In the genomic region with DNA sequence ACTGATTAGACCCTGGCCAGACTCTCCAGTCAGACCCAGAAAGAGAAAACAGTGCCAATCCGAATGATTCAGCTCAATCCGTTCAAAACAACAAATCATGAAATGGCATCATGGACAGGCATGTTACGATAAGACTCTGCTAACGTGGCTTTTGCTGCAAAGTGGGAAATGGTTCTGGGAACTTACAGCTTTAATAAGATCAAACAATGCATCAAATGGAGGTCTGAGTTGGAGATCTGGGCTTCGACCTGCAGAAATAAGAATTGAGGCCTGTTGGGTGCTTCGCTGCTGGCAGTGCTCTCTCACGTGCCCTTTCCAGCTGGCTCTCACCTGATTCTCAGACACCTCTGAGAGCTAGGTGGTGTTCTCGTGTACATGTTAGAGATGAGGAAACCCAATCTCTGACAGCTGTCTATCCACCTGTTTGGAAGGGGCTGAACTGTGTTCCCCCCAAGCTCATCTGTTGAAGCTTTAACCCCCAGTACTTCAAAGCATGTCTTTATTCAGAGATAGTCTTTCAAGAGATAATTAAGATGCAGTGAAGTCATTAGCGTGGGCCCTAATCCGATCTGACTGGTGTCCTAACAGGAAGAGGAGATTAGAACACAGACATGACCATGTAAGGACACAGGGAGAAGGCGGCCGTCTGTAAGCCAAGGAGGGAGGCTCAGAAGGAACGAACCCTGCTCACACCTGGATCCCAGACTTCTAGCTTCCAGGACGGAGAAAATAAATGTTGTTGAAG, we compare ENCODE assay signal across 13 cellular contexts. TPM values are rescaled to one million over a fixed set of nuclear protein-coding genes. Genes with fewer than 3 reads are reported as not detected.
DNase-seq lines count a peak whose midpoint lies in the region; TF ChIP-seq lines count a peak whose summit lies in the region.
"Had no signal": no experiment of that assay in that cellular context is flagged by ENCODE, and none has a peak within 500 bp of the region (broad histone marks: within the 10 kb centered on the region; RNA-seq: fewer than 3 reads in every experiment).

No MANE protein-coding gene starts in this region.

- peak overlapping the region; percentile 60 for H3T11ph ChIP-seq in H9 (ENCODE audit: low read length)

- H2BK20ac ChIP-seq in H9 (ENCODE audit: low read depth, low read length, poor library complexity, severe bottlenecking): no peak overlapping the region

- no peaks in the 10 kb centered on the region for H4K20me1 ChIP-seq in H9 (ENCODE audit: control insufficient read depth, insufficient read depth, insufficient read length)
- no peaks in the 10 kb centered on the region for H4K20me1 ChIP-seq in fibroblast of lung (ENCODE audit: control insufficient read depth, extremely low read depth, insufficient read depth, low read length)

- H3K27ac Mint-ChIP-seq in H9: no peak overlapping the region
- no peak overlapping the region for H3K27ac Mint-ChIP-seq in activated CD4-positive, alpha-beta memory T cell treated with anti-CD3 and anti-CD28 coated beads, Interleukin-2, amount 10 ng/mL, durations not matched to agents 7 days and 5 days
- H3K27ac Mint-ChIP-seq: activated naive CD4-positive, alpha-beta T cell treated with anti-CD3 and anti-CD28 coated beads, Interleukin-2, amount 50 U/mL, for 72 hours had no signal

- H3K79me1 ChIP-seq in H9 (ENCODE audit: insufficient read depth, low read depth, low read length, poor library complexity, severe bottlenecking): no peaks in the 10 kb centered on the region

- no peak overlapping the region for H3K56ac ChIP-seq in H9 (ENCODE audit: insufficient read length, low read depth, low read length)

- peaks cover 74% of the 10 kb centered on the region for H3K27me3 Mint-ChIP-seq in H9 (ENCODE audit: low read depth)
- peaks cover 9% of the 10 kb centered on the region for H3K27me3 Mint-ChIP-seq in activated CD4-positive, alpha-beta memory T cell treated with anti-CD3 and anti-CD28 coated beads, Interleukin-2, amount 10 ng/mL, durations not matched to agents 7 days and 5 days

- H3K4me3 Mint-ChIP-seq in H9: no peak overlapping the region
- no peak overlapping the region for H3K4me3 Mint-ChIP-seq in activated CD4-positive, alpha-beta memory T cell treated with anti-CD3 and anti-CD28 coated beads, Interleukin-2, amount 10 ng/mL, durations not matched to agents 7 days and 5 days

- H2AK5ac ChIP-seq in H9 (ENCODE audit: insufficient read length, low read length): peak overlapping the region; percentile 50

- H3K36me3 Mint-ChIP-seq in H9 (ENCODE audit: insufficient read depth in 1 of 3, low read depth in 3 of 3): no peaks in the 10 kb centered on the region
- no peaks in the 10 kb centered on the region for H3K36me3 Mint-ChIP-seq in activated CD4-positive, alpha-beta memory T cell treated with anti-CD3 and anti-CD28 coated beads, Interleukin-2, amount 10 ng/mL, durations not matched to agents 7 days and 5 days (ENCODE audit: low read depth)

- no peak overlapping the region for H4K5ac ChIP-seq in H9 (ENCODE audit: insufficient read length, low read depth, low read length)

- no peaks in the 10 kb centered on the region for H3K27me3 ChIP-seq in H9 (ENCODE audit: insufficient read depth, low read length)
- no peaks in the 10 kb centered on the region for H3K27me3 ChIP-seq in fibroblast of lung (ENCODE audit: control insufficient read depth, insufficient read depth, low read length)
- no peaks in the 10 kb centered on the region for H3K27me3 ChIP-seq in rectal smooth muscle tissue (ENCODE audit: control insufficient read depth, insufficient read depth, low read length)

- H3K4ac ChIP-seq in H9 (ENCODE audit: low read depth, low read length): no peak overlapping the region; the same call in 1 of the 2 replicates

- no CpG with 5 or more reads among the region's 14 CpGs for WGBS in H9 (ENCODE audit: extremely low coverage, insufficient read length, low lambda C conversion rate)

- CTCF ChIA-PET in activated CD4-positive, alpha-beta memory T cell treated with anti-CD3 and anti-CD28 coated beads, Interleukin-2, amount 10 ng/mL, durations not matched to agents 7 days and 5 days (lab: Charles Lee): no interaction called here

- H3K4me2 ChIP-seq in H9 (ENCODE audit: insufficient read depth, insufficient read length, low read length) (no peak overlapping the region), fibroblast of lung (ENCODE audit: extremely low read depth, insufficient read depth, low read length) (no peak overlapping the region)

- H3K14ac ChIP-seq in H9 (ENCODE audit: insufficient read depth, low read length): no peak overlapping the region

- H3K9me3 ChIP-seq in H9 (ENCODE audit: control insufficient read depth, low read depth, low read length): no peaks in the 10 kb centered on the region
- H3K9me3 ChIP-seq in fibroblast of lung (ENCODE audit: control insufficient read depth, insufficient read depth, low read depth, low read length): no peaks in the 10 kb centered on the region

- no peak overlapping the region for H2BK12ac ChIP-seq in H9 (ENCODE audit: insufficient read length, low read depth, low read length)

- no peak overlapping the region for H3K9ac ChIP-seq in H9 (ENCODE audit: extremely low read depth, insufficient read length, low read length)
- H3K9ac ChIP-seq in fibroblast of lung (ENCODE audit: insufficient read depth, low read length): no peak overlapping the region
- no peak overlapping the region for H3K9ac ChIP-seq in rectal smooth muscle tissue (ENCODE audit: low read length)

- DNase-seq in H9 (no peak), RPMI7951 (ENCODE audit: low read depth) (peak; percentile 27), fibroblast of lung (ENCODE audit: low read depth in 2 of 2) (peak; percentile 66 to 77), NCI-H1694 (lab: John Stamatoyannopoulos, UW) (no peak), SKM-1 treated with dmso at 0.1 percent for 144 hours (lab: John Stamatoyannopoulos, UW; ENCODE audit: unreplicated experiment) (no peak)
- no peak for DNase-seq in activated CD4-positive, alpha-beta memory T cell treated with anti-CD3 and anti-CD28 coated beads, Interleukin-2, amount 10 ng/mL, durations not matched to agents 7 days and 5 days
- DNase-seq: activated CD8-positive, alpha-beta memory T cell treated with anti-CD3 and anti-CD28 coated beads, Interleukin-2, amount 50 U/mL, for 4 hours; kidney; NCI-H526; SHP77 treated with DMSO at 0.1 percent for 48 hours; substantia nigra had no signal

- no peak overlapping the region for H3K18ac ChIP-seq in H9 (ENCODE audit: insufficient read length, low read depth, low read length)

- H3K27ac ChIP-seq in H9 (ENCODE audit: insufficient read length, low read depth, low read length) (no peak overlapping the region), fibroblast of lung (ENCODE audit: insufficient read depth, low read length) (no peak overlapping the region), rectal smooth muscle tissue (ENCODE audit: low read depth, low read length) (peak overlapping the region; percentile 68)

- H4K8ac ChIP-seq in H9 (replicated peaks; ENCODE audit: insufficient read length, low read depth, low read length): no peak overlapping the region

- H3K4me1 ChIP-seq in H9 (ENCODE audit: insufficient read depth, low read length): no peaks in the 10 kb centered on the region
- peaks cover 15% of the 10 kb centered on the region for H3K4me1 ChIP-seq in fibroblast of lung (ENCODE audit: control insufficient read depth, extremely low read depth, insufficient read depth, low read length)
- peaks cover 30% of the 10 kb centered on the region for H3K4me1 ChIP-seq in rectal smooth muscle tissue (ENCODE audit: control insufficient read depth, insufficient read depth, low read length)

- no peaks in the 10 kb centered on the region for H3K23me2 ChIP-seq in H9 (ENCODE audit: insufficient read length, low read depth, low read length, poor library complexity, severe bottlenecking)

- no peaks in the 10 kb centered on the region for H3K36me3 ChIP-seq in fibroblast of lung (ENCODE audit: control insufficient read depth, insufficient read depth, low read length)
- no peaks in the 10 kb centered on the region for H3K36me3 ChIP-seq in rectal smooth muscle tissue (ENCODE audit: control insufficient read depth, insufficient read depth, low read length)

- no peak overlapping the region for H4K91ac ChIP-seq in H9 (ENCODE audit: insufficient read length, low read depth, low read length)

- H3K23ac ChIP-seq in H9 (ENCODE audit: insufficient read length, low read depth, low read length): no peak overlapping the region

- H3K4me3 ChIP-seq in fibroblast of lung (replicated peaks in 1 of 4; ENCODE audit: control extremely low read depth in 1 of 4, insufficient read depth in 1 of 4, low read depth in 3 of 4, low read length in 4 of 4) (no peak overlapping the region), rectal smooth muscle tissue (ENCODE audit: low read length) (no peak overlapping the region)

- H2BK15ac ChIP-seq in H9 (ENCODE audit: low read depth, low read length): no peak overlapping the region

- H2BK5ac ChIP-seq in H9 (ENCODE audit: insufficient read length, low read length): no peak overlapping the region

- H3K4me1 Mint-ChIP-seq in H9: peaks cover 15 to 19% of the 10 kb centered on the region in 2 experiments
- H3K4me1 Mint-ChIP-seq in activated CD4-positive, alpha-beta memory T cell treated with anti-CD3 and anti-CD28 coated beads, Interleukin-2, amount 10 ng/mL, durations not matched to agents 7 days and 5 days: peaks cover 5% of the 10 kb centered on the region

- TF ChIP-seq CTCF in H9 (conservative IDR thresholded peaks at IDR 0.05): no peak
- no peak for TF ChIP-seq CTCF in fibroblast of lung (conservative IDR thresholded peaks at IDR 0.05 in 1 of 2, IDR thresholded peaks at IDR 0.05 in 1 of 2; ENCODE audit: low read depth in 1 of 2, low read length in 2 of 2)

- POLR2A ChIA-PET in activated CD4-positive, alpha-beta memory T cell treated with anti-CD3 and anti-CD28 coated beads, Interleukin-2, amount 10 ng/mL, durations not matched to agents 7 days and 5 days (lab: Charles Lee): interaction anchor here (1.4 kb wide), 1 partner anchor 9 kb away, joined by 3 read pairs; no protein-coding TSS in a partner anchor

- H3K79me2 ChIP-seq in H9 (ENCODE audit: insufficient read depth, low read length) (no peaks in the 10 kb centered on the region), fibroblast of lung (ENCODE audit: control insufficient read depth, insufficient read depth, low read length) (no peaks in the 10 kb centered on the region)

- H3K9me3 Mint-ChIP-seq in H9: peaks cover 0 to 1% of the 10 kb centered on the region in 2 experiments; a peak in 3 of 5 replicates
- H3K9me3 Mint-ChIP-seq in activated CD4-positive, alpha-beta memory T cell treated with anti-CD3 and anti-CD28 coated beads, Interleukin-2, amount 10 ng/mL, durations not matched to agents 7 days and 5 days: no peaks in the 10 kb centered on the region

- peak overlapping the region; percentile 14 for H2BK120ac ChIP-seq in H9 (ENCODE audit: low read depth, low read length, poor library complexity, severe bottlenecking)

- no peak overlapping the region for H2AFZ ChIP-seq in H9 (ENCODE audit: low read length)
- no peak overlapping the region for H2AFZ ChIP-seq in fibroblast of lung (ENCODE audit: low read length)

RNA-seq across cellular contexts. Expression of gene ETS2, which starts 45.5 kb away (rescaled TPM):
- total RNA-seq in H9 (2021): 32.7 and 35.3 TPM in 2 replicates
- 16.0 and 16.1 TPM in 2 replicates for total RNA-seq in RPMI7951 (2014; rRNA removed; shearing (Covaris generic))
- 70.4 and 77.3 TPM in 2 replicates for total RNA-seq in fibroblast of lung
- polyA plus RNA-seq in fibroblast of lung: 28.0 and 60.5 TPM in 2 replicates
- polyA plus RNA-seq in fibroblast of lung (2012): 21.6 and 41.3 TPM in 2 replicates
- polyA minus RNA-seq in fibroblast of lung (ENCODE audit: low replicate concordance): 30.0 and 65.8 TPM in 2 replicates
- 10 to 100 TPM; 11.4 to 11.5 TPM for total RNA-seq in activated CD4-positive, alpha-beta memory T cell treated with anti-CD3 and anti-CD28 coated beads, Interleukin-2, amount 10 ng/mL, durations not matched to agents 7 days and 5 days

Comparison
In these comparisons a context has a peak if more than half of its experiments do, and no peak if none do; other contexts are left out.
1. DNase-seq: peak in RPMI7951 (single experiment) and fibroblast of lung (2 of 2); none in H9 (single experiment), NCI-H1694 (single experiment), SKM-1 treated with dmso at 0.1 percent for 144 hours (single experiment) and activated CD4-positive, alpha-beta memory T cell treated with anti-CD3 and anti-CD28 coated beads, Interleukin-2, amount 10 ng/mL, durations not matched to agents 7 days and 5 days (single experiment).